In genomic region chr5:80711938-80712337, GRCh38 we compare ENCODE assay signal across 8 cellular contexts. TPM values are rescaled to one million over a fixed set of nuclear protein-coding genes. Genes with fewer than 3 reads are reported as not detected.
DNase-seq lines count a peak whose midpoint lies in the region; ATAC-seq and TF ChIP-seq lines count a peak whose summit lies in the region.

No MANE protein-coding gene starts in this region.

- no peak for TF ChIP-seq EP300 in stomach (IDR thresholded peaks at IDR 0.05)

- H3K36me3 ChIP-seq in stomach: peaks cover 0 to 62% (median 39%) of the 10 kb centered on the region in 4 donors

- H3K27me3 ChIP-seq in stomach: no peaks in the 10 kb centered on the region

- TF ChIP-seq CTCF in stomach (IDR thresholded peaks at IDR 0.05): peak in 1 of 7 experiments; percentile 10

- H3K9me3 ChIP-seq in stomach: no peaks in the 10 kb centered on the region

- DNase-seq in ELF-1 (ENCODE audit: low read depth, low spot score) (peak; percentile 66), Kasumi-1 (lab: John Stamatoyannopoulos, UW) (peak; percentile 10 to 13), astrocyte of the hippocampus (ENCODE audit: low read depth, low spot score) (peak; percentile 50), medulla oblongata (ENCODE audit: extremely low spot score) (peak; percentile 33), NCI-H2107 (lab: John Stamatoyannopoulos, UW) (no peak), stomach (no peak)

- H3K27ac ChIP-seq in stomach: no peak overlapping the region

- no peak overlapping the region for H3K4me3 ChIP-seq in stomach

- 85 to 100% (median 98%) methylated on average over 3 of the region's 3 CpGs for WGBS in stomach, 5 donors

- intact Hi-C loops in stomach (cut with DNase I; ENCODE audit: low total_unique reads): no loop called here

- ATAC-seq in HG03097 (IDR thresholded peaks at IDR 0.05; ENCODE audit: low FRiP score, unreplicated experiment) (no peak), HG02588 (IDR thresholded peaks at IDR 0.05; ENCODE audit: unreplicated experiment) (no peak)

- TF ChIP-seq POLR2A in stomach (IDR thresholded peaks at IDR 0.05): no peak

- H3K4me1 ChIP-seq in stomach: no peaks in the 10 kb centered on the region

RNA-seq across cellular contexts. Expression of gene DHFR, which starts 57.2 kb away (rescaled TPM):
- total RNA-seq in stomach: 10 to 100 TPM in 1 of 5 donors, 1 to 10 TPM in 4; 2.8 to 16.7 (median 6.7) TPM
- 10 to 100 TPM in 1 of 3 donors, 1 to 10 TPM in 2; 6.3 to 11.9 (median 7.4) TPM for polyA plus RNA-seq in stomach

RNA-seq across cellular contexts. Expression of gene MSH3, which starts 57.5 kb away (rescaled TPM):
- total RNA-seq in stomach: 10 to 100 TPM in 4 of 5 donors, 1 to 10 TPM in 1; 6.4 to 25.5 (median 13.5) TPM
- 1 to 10 TPM; 2.3 to 4.7 (median 3.4) TPM for polyA plus RNA-seq in stomach

Comparison
In these comparisons a context has a peak if more than half of its experiments do, and no peak if none do; other contexts are left out.
1. DNase-seq: peak in ELF-1 (single experiment), Kasumi-1 (2 of 2), astrocyte of the hippocampus (single experiment) and medulla oblongata (single experiment); none in NCI-H2107 (single experiment) and stomach (single experiment).